27 cellular contexts compared by ENCODE assay signal in the genomic region with DNA sequence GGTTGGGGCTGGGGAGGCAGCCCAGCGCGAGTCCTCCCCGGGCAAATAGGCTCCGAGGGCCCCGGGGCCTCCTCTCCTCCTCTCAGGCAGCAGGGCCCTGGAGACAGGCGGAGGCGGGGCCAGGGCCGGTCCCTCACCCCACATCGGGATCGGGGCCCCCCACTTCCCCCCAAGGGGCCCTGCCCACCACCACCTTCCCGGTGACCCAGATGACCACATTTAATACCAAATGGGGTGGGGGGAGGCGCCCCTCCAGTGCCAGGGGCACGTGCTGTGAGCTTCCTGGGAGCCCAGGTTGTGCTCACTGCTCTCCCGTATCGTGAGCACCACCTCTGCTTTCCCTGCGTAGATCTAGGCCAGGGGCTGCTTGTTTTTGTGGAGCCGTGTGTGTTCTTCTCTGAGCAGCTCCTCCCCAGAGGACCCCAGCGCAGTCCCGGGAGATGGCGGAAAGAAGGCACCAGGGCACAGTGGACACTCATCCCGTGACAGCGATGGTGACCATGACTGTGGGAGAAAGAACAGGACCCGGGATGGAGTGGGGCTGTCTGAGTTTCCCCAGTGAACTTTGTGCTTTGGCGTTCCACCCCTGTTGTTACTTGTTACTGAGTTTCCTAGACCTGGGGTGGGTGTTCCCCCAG. TPM values are rescaled to one million over a fixed set of nuclear protein-coding genes. Genes with fewer than 3 reads are reported as not detected.
"Had no signal": no experiment of that assay in that cellular context is flagged by ENCODE, and none has a peak within 500 bp of the region (broad histone marks: within the 10 kb centered on the region; RNA-seq: fewer than 3 reads in every experiment).

No MANE protein-coding gene starts in this region.

- DNase-seq: cerebellar nuclear complex; effector memory CD4-positive, alpha-beta T cell; foreskin keratinocyte; heart right ventricle; hippocampal formation; left ventricle myocardium superior; naive B cell; occipital lobe; ovary; psoas muscle; spleen; stimulated activated CD4-positive, alpha-beta T cell treated with anti-CD3 and anti-CD28 coated beads, Interleukin-4, amount 100 ng/mL, for 4 hours; stimulated activated naive CD8-positive, alpha-beta T cell treated with anti-CD3 and anti-CD28 coated beads, Interleukin-15, Interleukin-2, amounts not matched to agents 100 U/mL and 50 U/mL, for 24 hours; testis had no signal

- H3K4me3 Mint-ChIP-seq: memory B cell; natural killer cell treated with Interleukin-12 subunit alpha and Interleukin-12 subunit beta and Interleukin-15 and Interleukin-18, amount 100 ng/mL, for 72 hours; stimulated activated memory B cell treated with anti-CD40 and anti-IgM and Interleukin-4, amounts not matched to agents 10 μg/mL and 1 μg/mL and 100 μg/mL, for 72 hours had no signal

- H3K27ac Mint-ChIP-seq: memory B cell; natural killer cell treated with Interleukin-12 subunit alpha and Interleukin-12 subunit beta and Interleukin-15 and Interleukin-18, amount 100 ng/mL, for 72 hours; stimulated activated memory B cell treated with anti-CD40 and anti-IgM and Interleukin-4, amounts not matched to agents 10 μg/mL and 1 μg/mL and 100 μg/mL, for 72 hours had no signal

- H3K36me3 Mint-ChIP-seq: memory B cell; naive B cell; natural killer cell treated with Interleukin-12 subunit alpha and Interleukin-12 subunit beta and Interleukin-15 and Interleukin-18, amount 100 ng/mL, for 72 hours; stimulated activated memory B cell treated with anti-CD40 and anti-IgM and Interleukin-4, amounts not matched to agents 10 μg/mL and 1 μg/mL and 100 μg/mL, for 72 hours had no signal

- H3K4me1 ChIP-seq: esophagus muscularis mucosa, foreskin keratinocyte, gastroesophageal sphincter, heart right ventricle, psoas muscle, spleen, testis, tibial nerve, vagina had no signal

- H3K36me3 ChIP-seq: esophagus muscularis mucosa, gastroesophageal sphincter, heart right ventricle, ovary, spleen, tibial nerve, vagina had no signal

- FAIRE-seq: endothelial cell of umbilical vein, islet of Langerhans had no signal

- H3K27me3 ChIP-seq: esophagus muscularis mucosa, foreskin keratinocyte, gastroesophageal sphincter, heart right ventricle, ovary, testis, tibial nerve, vagina had no signal

- H3K9me3 Mint-ChIP-seq: memory B cell; naive B cell; natural killer cell treated with Interleukin-12 subunit alpha and Interleukin-12 subunit beta and Interleukin-15 and Interleukin-18, amount 100 ng/mL, for 72 hours; stimulated activated memory B cell treated with anti-CD40 and anti-IgM and Interleukin-4, amounts not matched to agents 10 μg/mL and 1 μg/mL and 100 μg/mL, for 72 hours had no signal

- ATAC-seq: foreskin keratinocyte; gastroesophageal sphincter; heart right ventricle; left ventricle myocardium superior; mucosa of descending colon; natural killer cell treated with Interleukin-12 subunit alpha and Interleukin-12 subunit beta and Interleukin-15 and Interleukin-18, amount 100 ng/mL, for 72 hours; psoas muscle; right cardiac atrium; stimulated activated memory B cell treated with anti-CD40 and anti-IgM and Interleukin-4, amounts not matched to agents 10 μg/mL and 1 μg/mL and 100 μg/mL, for 72 hours; stimulated activated naive CD8-positive, alpha-beta T cell treated with anti-CD3 and anti-CD28 coated beads, Interleukin-15, Interleukin-2, amounts not matched to agents 100 U/mL and 50 U/mL, for 24 hours had no signal

- H3K9me3 ChIP-seq: esophagus muscularis mucosa, gastroesophageal sphincter, heart right ventricle, mucosa of descending colon, ovary, psoas muscle, spleen, testis, tibial nerve, vagina had no signal

- H3K4me1 Mint-ChIP-seq: memory B cell; stimulated activated memory B cell treated with anti-CD40 and anti-IgM and Interleukin-4, amounts not matched to agents 10 μg/mL and 1 μg/mL and 100 μg/mL, for 72 hours had no signal

- H3K4me3 ChIP-seq: esophagus muscularis mucosa, gastroesophageal sphincter, heart right ventricle, lung, mucosa of descending colon, ovary, psoas muscle, skin epidermis, spleen, testis, tibial nerve, vagina had no signal

- H3K27ac ChIP-seq: esophagus muscularis mucosa, foreskin keratinocyte, gastroesophageal sphincter, heart right ventricle, ovary, psoas muscle, skin epidermis, spleen, testis, tibial nerve, vagina had no signal

- H3K27me3 Mint-ChIP-seq: natural killer cell treated with Interleukin-12 subunit alpha and Interleukin-12 subunit beta and Interleukin-15 and Interleukin-18, amount 100 ng/mL, for 72 hours; stimulated activated memory B cell treated with anti-CD40 and anti-IgM and Interleukin-4, amounts not matched to agents 10 μg/mL and 1 μg/mL and 100 μg/mL, for 72 hours had no signal

RNA-seq across cellular contexts. Expression of a gene that starts 18.1 kb away (rescaled TPM):
- total RNA-seq: endothelial cell of umbilical vein, foreskin keratinocyte had no signal
- polyA plus RNA-seq: endothelial cell of umbilical vein had no signal
